Comparison of ENCODE assay signal across 14 cellular contexts in the genomic region with DNA sequence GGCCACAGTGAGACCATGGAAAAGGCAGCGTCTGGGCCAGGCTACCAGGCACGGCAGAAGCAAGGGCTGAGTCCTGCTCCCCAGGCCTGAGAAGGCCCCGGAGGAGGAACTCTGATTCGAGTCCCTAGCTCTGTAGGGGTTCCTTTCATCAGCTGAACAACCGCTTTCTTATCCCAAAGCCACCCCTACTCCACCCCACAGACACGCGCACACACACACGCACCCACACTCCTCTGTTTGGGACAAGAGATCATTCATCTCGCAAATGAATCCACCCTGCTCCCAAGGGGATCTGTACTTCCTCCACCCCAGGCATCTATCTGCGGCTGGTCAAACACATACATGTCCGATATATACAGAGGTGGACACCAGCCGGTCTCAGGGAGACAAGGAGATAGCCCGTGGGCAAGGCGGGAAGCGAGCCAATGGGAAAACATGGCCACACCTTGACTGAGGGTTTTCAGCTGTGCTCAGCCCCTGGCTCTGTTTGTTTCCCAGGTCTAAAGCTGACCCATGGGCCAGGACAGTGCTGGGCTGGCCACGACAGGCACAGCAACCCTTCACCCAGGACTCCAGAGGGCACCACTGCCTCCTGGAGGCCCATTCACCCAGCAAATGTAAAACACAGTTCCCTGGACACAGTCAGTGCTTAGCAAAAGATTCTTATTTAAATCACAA. TPM values are rescaled to one million over a fixed set of nuclear protein-coding genes. Genes with fewer than 3 reads are reported as not detected.
DNase-seq lines count a peak whose midpoint lies in the region; ATAC-seq and TF ChIP-seq lines count a peak whose summit lies in the region.
"Had no signal": no experiment of that assay in that cellular context is flagged by ENCODE, and none has a peak within 500 bp of the region (broad histone marks: within the 10 kb centered on the region; RNA-seq: fewer than 3 reads in every experiment).

No MANE protein-coding gene starts in this region.

- no peaks in the 10 kb centered on the region for H3K9me2 ChIP-seq in SK-N-SH

- no peak for ATAC-seq in HG03108 (IDR thresholded peaks at IDR 0.05; ENCODE audit: unreplicated experiment)
- ATAC-seq in HG02973 (IDR thresholded peaks at IDR 0.05; ENCODE audit: unreplicated experiment): no peak
- no peak for ATAC-seq in GM18498 (IDR thresholded peaks at IDR 0.05; ENCODE audit: unreplicated experiment)
- ATAC-seq: activated CD4-positive, alpha-beta T cell treated with anti-CD3 and anti-CD28 coated beads for 36 hours had no signal

- TF ChIP-seq CTCF in BE2C (IDR thresholded peaks at IDR 0.05; ENCODE audit: low read depth, low read length) (peak; percentile 38), SK-N-SH (IDR thresholded peaks at IDR 0.05) (peak; percentile 32), foreskin fibroblast (IDR thresholded peaks at IDR 0.05; ENCODE audit: low read depth, low read length) (peak; percentile 23)

- POLR2A ChIA-PET in SK-N-SH (lab: Yijun Ruan, JAX): interaction anchor here (1.1 kb wide), 1 partner anchor 15 kb away, joined by 3 read pairs; no protein-coding TSS in a partner anchor

- H3K4me2 ChIP-seq in SK-N-SH: no peak overlapping the region

- 91% methylated on average over 15 of the region's 16 CpGs for WGBS in SK-N-SH (ENCODE audit: low lambda C conversion rate)

- no peak overlapping the region for H3K27ac ChIP-seq in SK-N-SH (ENCODE audit: low read depth in 2 of 2, low read length in 1 of 2)

- TF ChIP-seq RAD21 in SK-N-SH (IDR thresholded peaks at IDR 0.05; ENCODE audit: low read length): peak; percentile 63

- H3K9me3 ChIP-seq in BE2C: no peaks in the 10 kb centered on the region
- no peaks in the 10 kb centered on the region for H3K9me3 ChIP-seq in SK-N-SH
- H3K9me3 ChIP-seq: Caco-2 had no signal

- peaks cover 53% of the 10 kb centered on the region for H4K20me1 ChIP-seq in SK-N-SH (ENCODE audit: insufficient read depth)

- peaks cover 12% of the 10 kb centered on the region for H3F3A ChIP-seq in SK-N-SH (replicated peaks; ENCODE audit: insufficient read depth)

- H2AFZ ChIP-seq in SK-N-SH (ENCODE audit: low read depth): no peak overlapping the region

- peaks cover 87% of the 10 kb centered on the region for H3K79me2 ChIP-seq in SK-N-SH (ENCODE audit: insufficient read depth)

- no peak overlapping the region for H3K9ac ChIP-seq in SK-N-SH

- H3K36me3 ChIP-seq in BE2C: no peaks in the 10 kb centered on the region
- H3K36me3 ChIP-seq in SK-N-SH (replicated peaks in 1 of 2; ENCODE audit: control insufficient read depth in 1 of 2, insufficient read depth in 2 of 2, low read length in 1 of 2): peaks cover 2 to 4% of the 10 kb centered on the region in 2 experiments

- DNase-seq in BE2C (no peak), SK-N-SH (no peak), foreskin fibroblast (peak in 1 of 2 donors; percentile 69), putamen (ENCODE audit: low spot score) (peak; percentile 77), AG08395 (ENCODE audit: low spot score) (no peak)
- DNase-seq: activated CD4-positive, alpha-beta T cell treated with anti-CD3 and anti-CD28 coated beads for 36 hours; aorta; Caco-2; immature natural killer cell; Karpas-422; NK-92 treated with Interleukin-12 subunit alpha and Interleukin-12 subunit beta, amount 100 ng/mL, for 24 hours had no signal

- no peaks in the 10 kb centered on the region for H3K27me3 ChIP-seq in BE2C
- no peaks in the 10 kb centered on the region for H3K27me3 ChIP-seq in SK-N-SH (ENCODE audit: insufficient read depth)

- TF ChIP-seq EP300 in SK-N-SH (IDR thresholded peaks at IDR 0.05; ENCODE audit: borderline replicate concordance in 1 of 2, low read depth in 1 of 2, low read length in 1 of 2): no peak

- H3K4me3 ChIP-seq in BE2C (ENCODE audit: low read depth, low read length): no peak overlapping the region
- H3K4me3 ChIP-seq in SK-N-SH (ENCODE audit: low read depth in 2 of 2, low read length in 1 of 2): no peak overlapping the region
- H3K4me3 ChIP-seq in foreskin fibroblast (ENCODE audit: low read depth in 1 of 2, low read length in 2 of 2): peak overlapping the region in 1 of 2 donors; percentile 10

- H3K4me1 ChIP-seq in BE2C: peaks cover 3% of the 10 kb centered on the region; the same call in 1 of the 2 replicates
- peaks cover 20 to 62% of the 10 kb centered on the region in 2 experiments; a peak in 3 of 4 replicates for H3K4me1 ChIP-seq in SK-N-SH (ENCODE audit: control insufficient read depth in 1 of 2, insufficient read depth in 2 of 2, low read depth in 1 of 2, low read length in 1 of 2)
- H3K4me1 ChIP-seq: Caco-2 had no signal

- CTCF ChIA-PET in SK-N-SH (lab: Yijun Ruan, JAX): interaction anchor here (0.5 to 1.8 kb wide), 9 partner anchors 9 to 91 kb away, joined by 3 to 10 read pairs (median 3); no protein-coding TSS in a partner anchor

TF ChIP-seq in SK-N-SH, 30 proteins besides CTCF, POLR2A, EP300 and RAD21:
- no peak for TF ChIP-seq NFIC (IDR thresholded peaks at IDR 0.05; ENCODE audit: borderline replicate concordance)
- TF ChIP-seq, protein P1, sequence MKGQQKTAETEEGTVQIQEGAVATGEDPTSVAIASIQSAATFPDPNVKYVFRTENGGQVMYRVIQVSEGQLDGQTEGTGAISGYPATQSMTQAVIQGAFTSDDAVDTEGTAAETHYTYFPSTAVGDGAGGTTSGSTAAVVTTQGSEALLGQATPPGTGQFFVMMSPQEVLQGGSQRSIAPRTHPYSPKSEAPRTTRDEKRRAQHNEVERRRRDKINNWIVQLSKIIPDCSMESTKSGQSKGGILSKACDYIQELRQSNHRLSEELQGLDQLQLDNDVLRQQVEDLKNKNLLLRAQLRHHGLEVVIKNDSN (IDR thresholded peaks at IDR 0.05; ENCODE audit: borderline replicate concordance, low read depth): no peak
- TF ChIP-seq SIN3A (IDR thresholded peaks at IDR 0.05; ENCODE audit: borderline replicate concordance, low read depth, low read length): no peak
- TF ChIP-seq ELF1 (IDR thresholded peaks at IDR 0.05): no peak
- TF ChIP-seq RCOR1 (IDR thresholded peaks at IDR 0.05; ENCODE audit: low read length): no peak
- TF ChIP-seq, protein P2, sequence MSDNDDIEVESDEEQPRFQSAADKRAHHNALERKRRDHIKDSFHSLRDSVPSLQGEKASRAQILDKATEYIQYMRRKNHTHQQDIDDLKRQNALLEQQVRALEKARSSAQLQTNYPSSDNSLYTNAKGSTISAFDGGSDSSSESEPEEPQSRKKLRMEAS (IDR thresholded peaks at IDR 0.05; ENCODE audit: low read depth): no peak
- no peak for TF ChIP-seq POLR2AphosphoS5 (IDR thresholded peaks at IDR 0.05; ENCODE audit: low read depth, low read length)
- peak; percentile 56 for TF ChIP-seq SMC3 (IDR thresholded peaks at IDR 0.05; ENCODE audit: low read depth, low read length)

RNA-seq across cellular contexts. Expression of gene ZCCHC24, which starts 7.3 kb away (rescaled TPM):
- polyA plus RNA-seq in BE2C (2012; ENCODE audit: insufficient read depth, insufficient read length, low read depth): 5.6 TPM
- 15.8 and 16.2 TPM in 2 replicates for polyA plus RNA-seq in SK-N-SH (2012; rRNA removed)
- 10.3 and 13.2 TPM in 2 replicates for polyA plus RNA-seq in SK-N-SH (2012; cell fraction: cytosol; rRNA removed)
- polyA plus RNA-seq in SK-N-SH (2012; cell fraction: nucleus; rRNA removed): 12.8 and 15.3 TPM in 2 replicates
